ENCODE assay signal across 18 cellular contexts in genomic region chr3:146033950-146034349, GRCh38.
"Had no signal": no experiment of that assay in that cellular context is flagged by ENCODE, and none has a peak within 500 bp of the region (broad histone marks: within the 10 kb centered on the region; RNA-seq: fewer than 3 reads in every experiment).

No MANE protein-coding gene starts in this region.

- DNase-seq: activated CD4-positive, alpha-beta T cell treated with anti-CD3 and anti-CD28 coated beads, Interleukin-2, amount 10 ng/mL, durations not matched to agents 7 days and 5 days; activated CD4-positive, CD25-positive, alpha-beta regulatory T cell treated with anti-CD3 and anti-CD28 coated beads, Interleukin-2, amount 50 U/mL, for 72 hours; activated CD8-positive, alpha-beta memory T cell treated with anti-CD3 and anti-CD28 coated beads, Interleukin-2, amount 10 ng/mL, durations not matched to agents 7 days and 5 days; activated CD8-positive, alpha-beta T cell treated with anti-CD3 and anti-CD28 coated beads for 36 hours; activated effector memory CD4-positive, alpha-beta T cell treated with anti-CD3 and anti-CD28 coated beads, Interleukin-2, amount 50 U/mL, for 16 hours; activated naive CD4-positive, alpha-beta T cell treated with anti-CD3 and anti-CD28 coated beads, Interleukin-2, amount 50 U/mL, for 16 hours; activated T-cell treated with anti-CD3 and anti-CD28 coated beads for 4 hours; anterior cingulate cortex; heart right ventricle; islet precursor cell; left colon; pancreas; psoas muscle; right cardiac atrium; stimulated activated CD4-positive, alpha-beta T cell treated with anti-CD3 and anti-CD28 coated beads, Interleukin-12 subunit alpha, Interleukin-12 subunit beta, amount 100 ng/mL, for 4 hours; stimulated activated CD4-positive, alpha-beta T cell treated with anti-CD3 and anti-CD28 coated beads, Interleukin-4, amount 100 ng/mL, for 4 hours; substantia nigra; thyroid gland had no signal

- ATAC-seq: activated CD8-positive, alpha-beta memory T cell treated with anti-CD3 and anti-CD28 coated beads, Interleukin-2, amount 10 ng/mL, durations not matched to agents 7 days and 5 days; activated CD8-positive, alpha-beta T cell treated with anti-CD3 and anti-CD28 coated beads for 36 hours; heart right ventricle; left colon; pancreas; psoas muscle; right cardiac atrium had no signal

- FAIRE-seq: pancreas had no signal
